In the genomic region with DNA sequence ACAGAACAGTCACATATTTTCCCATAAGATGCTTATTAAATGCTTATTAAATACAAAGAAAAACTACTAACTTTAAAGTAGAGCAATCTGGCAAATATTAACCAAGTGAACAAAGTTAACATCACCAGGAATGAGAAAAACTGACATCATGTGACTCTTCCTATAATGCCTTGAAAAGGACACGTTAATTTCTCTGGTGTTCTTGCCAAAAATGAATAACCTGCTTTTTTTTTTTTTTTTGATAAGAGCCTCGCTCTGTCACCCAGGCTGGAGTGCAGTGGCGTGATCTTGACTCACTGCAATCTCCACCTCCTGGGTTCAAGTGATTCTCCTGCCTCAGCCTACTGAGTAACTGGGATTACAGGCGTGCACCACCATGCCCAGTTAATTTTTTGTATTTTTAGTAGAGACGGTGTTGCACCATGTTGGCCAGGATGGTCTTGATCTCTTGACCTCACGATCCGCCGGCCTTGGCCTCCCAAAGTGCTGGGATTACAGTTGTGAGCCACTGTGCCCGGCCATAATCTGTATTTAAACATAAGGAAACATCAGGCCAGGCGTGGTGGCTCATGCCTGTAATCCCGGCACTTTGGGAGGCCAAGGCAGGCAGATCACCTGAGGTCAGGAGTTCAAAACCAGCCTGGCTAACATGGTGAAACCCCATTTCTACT, we compare ENCODE assay signal across 1 cellular context.
TF ChIP-seq lines count a peak whose summit lies in the region.

No MANE protein-coding gene starts in this region.

TF ChIP-seq in liver, 16 proteins besides CTCF, POLR2A, EP300 and RAD21 (continued from another document):
- TF ChIP-seq, protein P1, sequence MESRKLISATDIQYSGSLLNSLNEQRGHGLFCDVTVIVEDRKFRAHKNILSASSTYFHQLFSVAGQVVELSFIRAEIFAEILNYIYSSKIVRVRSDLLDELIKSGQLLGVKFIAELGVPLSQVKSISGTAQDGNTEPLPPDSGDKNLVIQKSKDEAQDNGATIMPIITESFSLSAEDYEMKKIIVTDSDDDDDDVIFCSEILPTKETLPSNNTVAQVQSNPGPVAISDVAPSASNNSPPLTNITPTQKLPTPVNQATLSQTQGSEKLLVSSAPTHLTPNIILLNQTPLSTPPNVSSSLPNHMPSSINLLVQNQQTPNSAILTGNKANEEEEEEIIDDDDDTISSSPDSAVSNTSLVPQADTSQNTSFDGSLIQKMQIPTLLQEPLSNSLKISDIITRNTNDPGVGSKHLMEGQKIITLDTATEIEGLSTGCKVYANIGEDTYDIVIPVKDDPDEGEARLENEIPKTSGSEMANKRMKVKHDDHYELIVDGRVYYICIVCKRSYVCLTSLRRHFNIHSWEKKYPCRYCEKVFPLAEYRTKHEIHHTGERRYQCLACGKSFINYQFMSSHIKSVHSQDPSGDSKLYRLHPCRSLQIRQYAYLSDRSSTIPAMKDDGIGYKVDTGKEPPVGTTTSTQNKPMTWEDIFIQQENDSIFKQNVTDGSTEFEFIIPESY (IDR thresholded peaks at IDR 0.05) = peak; percentile 22
- peak; percentile 62 for TF ChIP-seq NR2F2 (IDR thresholded peaks at IDR 0.05)
- peak; percentile 31 for TF ChIP-seq YY1 (IDR thresholded peaks at IDR 0.05)
